In the genomic region with DNA sequence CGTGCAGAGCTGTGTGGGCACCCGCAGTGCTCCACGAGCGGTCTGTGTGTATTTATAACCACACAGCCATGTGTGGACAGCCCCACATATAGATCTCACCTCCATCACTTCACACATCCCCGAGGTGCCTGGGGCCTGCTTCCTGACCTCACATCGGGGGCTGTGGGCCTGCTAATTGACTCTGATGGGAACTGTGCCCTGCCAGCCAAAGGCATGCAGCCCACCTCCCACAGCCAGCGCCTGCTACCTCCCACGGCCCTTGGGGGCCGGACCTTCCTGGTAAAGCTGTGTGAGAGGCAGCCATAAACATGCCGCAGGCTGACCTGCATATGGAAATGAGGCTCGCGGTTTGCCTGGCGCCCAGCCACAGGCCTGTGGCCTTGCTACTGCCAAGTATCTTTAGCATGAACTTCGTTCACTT, we compare ENCODE assay signal across 15 cellular contexts.
DNase-seq lines count a peak whose midpoint lies in the region; ATAC-seq, FAIRE-seq and TF ChIP-seq lines count a peak whose summit lies in the region.
"Had no signal": no experiment of that assay in that cellular context is flagged by ENCODE, and none has a peak within 500 bp of the region (broad histone marks: within the 10 kb centered on the region; RNA-seq: fewer than 3 reads in every experiment).

No MANE protein-coding gene starts in this region.

- H3K27ac ChIP-seq in GM12878 (ENCODE audit: control insufficient read depth, insufficient read depth) (no peak overlapping the region), neural progenitor cell (no peak overlapping the region)
- H3K27ac ChIP-seq: coronary artery, tibial artery had no signal

- H3K9me3 ChIP-seq in GM12878 (replicated peaks; ENCODE audit: control insufficient read depth, insufficient read depth, low read length): no peaks in the 10 kb centered on the region
- no peaks in the 10 kb centered on the region for H3K9me3 ChIP-seq in neural progenitor cell (ENCODE audit: low read depth)
- H3K9me3 ChIP-seq: tibial artery had no signal

- H4K20me1 ChIP-seq in GM12878 (ENCODE audit: control insufficient read depth, insufficient read depth): no peaks in the 10 kb centered on the region
- no peaks in the 10 kb centered on the region for H4K20me1 ChIP-seq in neural progenitor cell (ENCODE audit: low read depth)

- TF ChIP-seq RAD21 in GM12878 (IDR thresholded peaks at IDR 0.05; ENCODE audit: insufficient read depth, low read depth, low read length): no peak

- TF ChIP-seq EP300 in GM12878 (IDR thresholded peaks at IDR 0.05; ENCODE audit: borderline replicate concordance in 1 of 2, control insufficient read depth in 1 of 2, low read depth in 2 of 2, low read length in 2 of 2): no peak

- peak; percentile 31 for FAIRE-seq in HTR-8/SVneo (lab: Jason Lieb, UNC)
- no peak for FAIRE-seq in GM12878 (lab: Jason Lieb, UNC)
- FAIRE-seq: GM12892 had no signal

- H3K4me1 ChIP-seq in GM12878 (ENCODE audit: control insufficient read depth, insufficient read depth, low read length): no peaks in the 10 kb centered on the region
- peaks cover 15% of the 10 kb centered on the region for H3K4me1 ChIP-seq in neural progenitor cell
- H3K4me1 ChIP-seq: tibial artery had no signal

- H3K4me3 Mint-ChIP-seq in neural progenitor cell (no peak overlapping the region), glutamatergic neuron (ENCODE audit: unreplicated experiment) (no peak overlapping the region)

- H3K9ac ChIP-seq in GM12878 (ENCODE audit: control insufficient read depth, insufficient read depth, low read length) (no peak overlapping the region), neural progenitor cell (no peak overlapping the region)

- H3K27me3 ChIP-seq in GM12878 (replicated peaks in 1 of 2; ENCODE audit: control insufficient read depth in 2 of 2, insufficient read depth in 2 of 2, low read length in 1 of 2): no peaks in the 10 kb centered on the region; a peak in 2 of 4 replicates
- no peaks in the 10 kb centered on the region for H3K27me3 ChIP-seq in neural progenitor cell

- H2AFZ ChIP-seq in GM12878 (ENCODE audit: control insufficient read depth, low read depth, low read length) (no peak overlapping the region), neural progenitor cell (replicated peaks) (no peak overlapping the region)

- H3K4me2 ChIP-seq in GM12878 (ENCODE audit: control insufficient read depth, insufficient read depth) (no peak overlapping the region), neural progenitor cell (no peak overlapping the region)

- H3K79me2 ChIP-seq in GM12878 (ENCODE audit: control insufficient read depth, insufficient read depth, low read length) (no peaks in the 10 kb centered on the region), neural progenitor cell (ENCODE audit: low read depth) (no peaks in the 10 kb centered on the region)

- POLR2A ChIA-PET in GM12878 (lab: Charles Lee): interaction anchor here (0.6 kb wide), 1 partner anchor 52 kb away, joined by 3 read pairs; no protein-coding TSS in a partner anchor

- H3K4me3 ChIP-seq in GM12878: no peak overlapping the region
- H3K4me3 ChIP-seq in neural progenitor cell: no peak overlapping the region
- H3K4me3 ChIP-seq: coronary artery, tibial artery had no signal

- H3K27ac Mint-ChIP-seq in neural progenitor cell (peak overlapping the region; percentile 70), glutamatergic neuron (ENCODE audit: unreplicated experiment) (no peak overlapping the region)
- H3K27ac Mint-ChIP-seq: progenitor cell of endocrine pancreas had no signal

- H3K9me3 Mint-ChIP-seq in neural progenitor cell (no peaks in the 10 kb centered on the region), glutamatergic neuron (ENCODE audit: unreplicated experiment) (no peaks in the 10 kb centered on the region)

- no TSS peak for BruUV-seq in GM12878 (replicated peaks; lab: Mats Ljungman, UMichigan)

- H3K27me3 Mint-ChIP-seq in neural progenitor cell (ENCODE audit: insufficient read depth, low read depth) (peaks cover 7% of the 10 kb centered on the region), glutamatergic neuron (ENCODE audit: unreplicated experiment) (peaks cover 1% of the 10 kb centered on the region)

- H3K36me3 ChIP-seq in GM12878 (ENCODE audit: control insufficient read depth in 2 of 2, insufficient read depth in 2 of 2, low read length in 1 of 2) (no peaks in the 10 kb centered on the region), neural progenitor cell (no peaks in the 10 kb centered on the region)
- H3K36me3 ChIP-seq: tibial artery had no signal

- TF ChIP-seq CTCF in GM12878 (IDR thresholded peaks at IDR 0.05 in 2 of 3, conservative IDR thresholded peaks at IDR 0.05 in 1 of 3; ENCODE audit: control insufficient read depth in 2 of 3, extremely low read depth in 1 of 3, insufficient read depth in 1 of 3, low read depth in 3 of 3, low read length in 3 of 3) (no peak), neural progenitor cell (IDR thresholded peaks at IDR 0.05) (no peak), glutamatergic neuron (IDR thresholded peaks at IDR 0.05; ENCODE audit: partially characterized antibody, unreplicated experiment) (no peak)

- SMC1A ChIA-PET in GM12878 (lab: Charles Lee; ENCODE audit: uncharacterized antibody, unreplicated experiment): no interaction called here

- in situ Hi-C loops in GM12878 (cut with MboI): no loop called here

- H3K4me1 Mint-ChIP-seq in neural progenitor cell (peaks cover 27% of the 10 kb centered on the region), glutamatergic neuron (ENCODE audit: low read depth, unreplicated experiment) (peaks cover 3% of the 10 kb centered on the region)

- no peaks in the 10 kb centered on the region for H3F3A ChIP-seq in neural progenitor cell (ENCODE audit: low read depth)

- under 1% methylated on average over 14 of the region's 14 CpGs for WGBS in GM12878 (ENCODE audit: insufficient coverage, insufficient replicate concordance, low lambda C conversion rate, missing lambda C conversion rate)

- peak; percentile 57 for ATAC-seq in GM12878
- no peak for ATAC-seq in HG03139 (IDR thresholded peaks at IDR 0.05; ENCODE audit: unreplicated experiment)

- TF ChIP-seq POLR2A in GM12878 (IDR thresholded peaks at IDR 0.05; ENCODE audit: low read depth, low read length): no peak

- intact Hi-C loops in GM12878 (cut with micrococcal nuclease; ENCODE audit: unreplicated experiment): no loop called here

- DNase-seq in ELF-1 (ENCODE audit: low read depth, low spot score) (peak; percentile 79), HTR-8/SVneo (ENCODE audit: insufficient read length, low spot score) (no peak), GM12878 (ENCODE audit: low read depth, low spot score) (no peak), neural progenitor cell (ENCODE audit: low spot score) (no peak), T-helper 1 cell (no peak), glutamatergic neuron (no peak), KG1 (lab: John Stamatoyannopoulos, UW) (no peak)
- DNase-seq: activated effector memory CD4-positive, alpha-beta T cell treated with anti-CD3 and anti-CD28 coated beads, Interleukin-2, amount 50 U/mL, for 16 hours; COR-L47; NCI-H187; tibial artery had no signal

- CTCF ChIA-PET in GM12878 (lab: Yijun Ruan, JAX): no interaction called here

- H3K36me3 Mint-ChIP-seq in neural progenitor cell (no peaks in the 10 kb centered on the region), glutamatergic neuron (ENCODE audit: unreplicated experiment) (no peaks in the 10 kb centered on the region)

- RAD21 ChIA-PET in GM12878 (lab: Charles Lee; ENCODE audit: unreplicated experiment): no interaction called here

TF ChIP-seq in GM12878, 131 proteins besides CTCF, POLR2A, EP300 and RAD21:
- TF ChIP-seq IKZF1 (conservative IDR thresholded peaks at IDR 0.05): peak; percentile 31
- 0 out of 4 replicates have a peak, but pooled peaks of 1 of the 2 experiments have one; percentile 10 for TF ChIP-seq BHLHE40 (IDR thresholded peaks at IDR 0.05; ENCODE audit: borderline replicate concordance in 1 of 2, low read depth in 2 of 2, low read length in 1 of 2)
- no peak for TF ChIP-seq BACH1 (IDR thresholded peaks at IDR 0.05; ENCODE audit: borderline replicate concordance)
- TF ChIP-seq RB1 (IDR thresholded peaks at IDR 0.05; ENCODE audit: borderline replicate concordance): no peak
- TF ChIP-seq GATAD2B (conservative IDR thresholded peaks at IDR 0.05; ENCODE audit: low read depth): no peak
- peak; percentile 50 for TF ChIP-seq NR2F1 (conservative IDR thresholded peaks at IDR 0.05)
- no peak for TF ChIP-seq NRF1 (conservative IDR thresholded peaks at IDR 0.05; ENCODE audit: low read depth, low read length)
- no peak for TF ChIP-seq CBX3 (IDR thresholded peaks at IDR 0.05; ENCODE audit: borderline replicate concordance, low read depth)
- TF ChIP-seq SREBF1 (IDR thresholded peaks at IDR 0.05; ENCODE audit: low read length): no peak
- TF ChIP-seq ZNF217 (IDR thresholded peaks at IDR 0.05): no peak
- TF ChIP-seq TAF1 (IDR thresholded peaks at IDR 0.05; ENCODE audit: borderline replicate concordance, low read depth, low read length): no peak
- TF ChIP-seq ZNF274 (IDR thresholded peaks at IDR 0.05; ENCODE audit: insufficient read depth, insufficient read length): no peak
- no peak for TF ChIP-seq SMAD1 (IDR thresholded peaks at IDR 0.05; ENCODE audit: low read depth, partially characterized antibody)
- TF ChIP-seq SMAD5 (IDR thresholded peaks at IDR 0.05; ENCODE audit: low read depth): no peak
- TF ChIP-seq RAD51 (IDR thresholded peaks at IDR 0.05): no peak
- TF ChIP-seq, protein P1, sequence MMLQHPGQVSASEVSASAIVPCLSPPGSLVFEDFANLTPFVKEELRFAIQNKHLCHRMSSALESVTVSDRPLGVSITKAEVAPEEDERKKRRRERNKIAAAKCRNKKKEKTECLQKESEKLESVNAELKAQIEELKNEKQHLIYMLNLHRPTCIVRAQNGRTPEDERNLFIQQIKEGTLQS (IDR thresholded peaks at IDR 0.05; ENCODE audit: borderline replicate concordance, extremely low read depth, low read depth, low read length): no peak
